In genomic region chr3:65946438-65946837, GRCh38 we compare ENCODE assay signal across 14 cellular contexts.
DNase-seq lines count a peak whose midpoint lies in the region; ATAC-seq and TF ChIP-seq lines count a peak whose summit lies in the region.
"Had no signal": no experiment of that assay in that cellular context is flagged by ENCODE, and none has a peak within 500 bp of the region (broad histone marks: within the 10 kb centered on the region; RNA-seq: fewer than 3 reads in every experiment).

No MANE protein-coding gene starts in this region.

- H3K4me1 ChIP-seq in lower lobe of right lung = peaks cover 36% of the 10 kb centered on the region
- H3K4me1 ChIP-seq in upper lobe of right lung = peaks cover 19% of the 10 kb centered on the region

- no peaks in the 10 kb centered on the region for H3K27me3 ChIP-seq in lower lobe of right lung (ENCODE audit: low read depth)
- no peaks in the 10 kb centered on the region for H3K27me3 ChIP-seq in upper lobe of right lung

- TF ChIP-seq CTCF in lower lobe of right lung (IDR thresholded peaks at IDR 0.05) (no peak), upper lobe of right lung (IDR thresholded peaks at IDR 0.05) (no peak), GM10248 (IDR thresholded peaks at IDR 0.05; ENCODE audit: control extremely low read depth, extremely low read depth, low read depth, missing control alignments) (no peak)

- intact Hi-C loops in lower lobe of right lung (cut with DNase I) (no loop called here), upper lobe of right lung (cut with DNase I) (no loop called here)

- peak overlapping the region; percentile 28 for H3K27ac ChIP-seq in epithelial cell of prostate
- peak overlapping the region; percentile 52 for H3K27ac ChIP-seq in lower lobe of right lung
- H3K27ac ChIP-seq in upper lobe of right lung = peak overlapping the region; percentile 55
- H3K27ac ChIP-seq: 22Rv1 had no signal

- CTCF ChIA-PET in GM10248 (lab: Yijun Ruan, JAX) = interaction anchor here (0.9 to 2.8 kb wide), 5 partner anchors 10 to 137 kb away, joined by 3 to 12 read pairs (median 3); no protein-coding TSS in a partner anchor

- peak; percentile 82 for ATAC-seq in lower lobe of right lung
- ATAC-seq in upper lobe of right lung = peak; percentile 86
- ATAC-seq in GM21367 (IDR thresholded peaks at IDR 0.05; ENCODE audit: unreplicated experiment) = no peak

- POLR2A ChIA-PET in GM10248 (lab: Yijun Ruan, JAX) = no interaction called here

- H3K36me3 ChIP-seq in lower lobe of right lung (no peaks in the 10 kb centered on the region), upper lobe of right lung (no peaks in the 10 kb centered on the region)

- no peak overlapping the region for H3K4me3 ChIP-seq in lower lobe of right lung
- H3K4me3 ChIP-seq in upper lobe of right lung = no peak overlapping the region

- no peaks in the 10 kb centered on the region for H3K9me3 ChIP-seq in lower lobe of right lung
- no peaks in the 10 kb centered on the region for H3K9me3 ChIP-seq in upper lobe of right lung

- DNase-seq in DMS153 (lab: John Stamatoyannopoulos, UW) (peak; percentile 66), DMS153 treated with DMSO at 0.1 percent for 48 hours (lab: John Stamatoyannopoulos, UW; ENCODE audit: unreplicated experiment) (no peak), epithelial cell of prostate (ENCODE audit: low read depth, low spot score) (no peak), lower lobe of right lung (peak; percentile 64), upper lobe of right lung (peak; percentile 82), NCI-H1930 (lab: John Stamatoyannopoulos, UW) (no peak), GM10248 (ENCODE audit: extremely low spot score) (no peak)
- DNase-seq: activated B cell treated with CpG ODN at 0.5 μM for 24 hours, anterior cingulate cortex, DMS53, mesenchymal stem cell, NCI-H187 treated with DMSO at 0.1 percent for 48 hours had no signal

Comparison
In these comparisons a context has a peak if more than half of its experiments do, and no peak if none do; other contexts are left out.
1. DNase-seq: peak in DMS153 (single experiment), lower lobe of right lung (single experiment) and upper lobe of right lung (single experiment); none in DMS153 treated with DMSO at 0.1 percent for 48 hours (single experiment), epithelial cell of prostate (single experiment), NCI-H1930 (0 of 2) and GM10248 (single experiment).
2. Peak in every context shown above with its lines, with median percentiles within 50 percentile points of each other: H3K27ac ChIP-seq.